In the genomic region with DNA sequence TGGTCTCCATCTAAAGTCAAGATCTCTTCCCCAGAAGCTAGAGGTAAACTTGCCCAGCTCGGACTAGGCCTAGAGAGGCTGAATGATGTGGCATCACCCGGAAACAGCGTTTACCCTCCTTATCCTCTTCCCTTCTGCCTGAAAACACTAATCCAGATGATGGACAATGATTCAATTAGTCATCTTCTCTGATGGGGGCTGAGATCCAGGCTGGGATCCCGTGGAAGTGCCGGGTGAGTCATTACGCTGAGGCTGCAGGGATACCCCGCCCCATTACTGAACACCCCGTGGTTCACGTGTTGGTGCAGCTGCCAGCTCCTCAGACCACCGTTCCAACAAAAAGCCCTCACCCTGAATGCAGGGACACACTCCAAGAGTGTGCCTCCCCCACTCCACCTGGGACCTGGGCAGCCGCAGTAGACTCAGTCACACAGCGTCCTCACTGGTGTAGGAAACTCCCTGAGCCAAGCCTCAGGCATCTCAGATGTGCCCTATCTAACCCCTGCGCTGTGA, we compare ENCODE assay signal across 8 cellular contexts. TPM values are rescaled to one million over a fixed set of nuclear protein-coding genes. Genes with fewer than 3 reads are reported as not detected.
A peak's percentile ranks its signal among the peaks of the same experiment; 100 is the strongest.
DNase-seq lines count a peak whose midpoint lies in the region; ATAC-seq and TF ChIP-seq lines count a peak whose summit lies in the region.

No MANE protein-coding gene starts in this region.

- no peaks in the 10 kb centered on the region for H3K79me2 ChIP-seq in Karpas-422 (ENCODE audit: low read length)

- H3K27me3 Mint-ChIP-seq in stimulated activated naive CD8-positive, alpha-beta T cell treated with anti-CD3 and anti-CD28 coated beads, Interleukin-15, amount 100 ng/mL, for 72 hours: no peaks in the 10 kb centered on the region

- no peak for TF ChIP-seq CTCF in astrocyte of the spinal cord (IDR thresholded peaks at IDR 0.05; ENCODE audit: low read depth, low read length)

- ATAC-seq in stimulated activated naive CD8-positive, alpha-beta T cell treated with anti-CD3 and anti-CD28 coated beads, Interleukin-15, amount 100 ng/mL, for 72 hours: no peak
- no peak for ATAC-seq in GM18861 (IDR thresholded peaks at IDR 0.05; ENCODE audit: unreplicated experiment)

- no peaks in the 10 kb centered on the region for H3K9me3 ChIP-seq in iPS-18a (ENCODE audit: control insufficient read depth, low read depth, low read length)
- H3K9me3 ChIP-seq in Karpas-422 (ENCODE audit: low read length): no peaks in the 10 kb centered on the region

- peak overlapping the region; percentile 76 to 77 for H3K4me3 Mint-ChIP-seq in stimulated activated naive CD8-positive, alpha-beta T cell treated with anti-CD3 and anti-CD28 coated beads, Interleukin-15, amount 100 ng/mL, for 72 hours

- peaks cover 68% of the 10 kb centered on the region for H3K4me1 Mint-ChIP-seq in stimulated activated naive CD8-positive, alpha-beta T cell treated with anti-CD3 and anti-CD28 coated beads, Interleukin-15, amount 100 ng/mL, for 72 hours

- H3K4me3 ChIP-seq in astrocyte of the spinal cord (ENCODE audit: low read depth, low read length) (peak overlapping the region; percentile 59), iPS-18a (ENCODE audit: low read length) (peak overlapping the region; percentile 38), Karpas-422 (ENCODE audit: low read length) (no peak overlapping the region)

- no peaks in the 10 kb centered on the region for H3K36me3 ChIP-seq in iPS-18a (ENCODE audit: control insufficient read depth, low read depth, low read length)
- H3K36me3 ChIP-seq in Karpas-422 (ENCODE audit: insufficient read depth, low read length): no peaks in the 10 kb centered on the region

- H3K9ac ChIP-seq in iPS-18a (ENCODE audit: low read length) (no peak overlapping the region), Karpas-422 (ENCODE audit: low read length) (no peak overlapping the region)

- no peak overlapping the region for H3K4me2 ChIP-seq in Karpas-422 (ENCODE audit: low read depth, low read length, poor library complexity, severe bottlenecking)

- peaks cover 6% of the 10 kb centered on the region for H3K27me3 ChIP-seq in iPS-18a (ENCODE audit: control insufficient read depth, insufficient read depth, low read length)
- no peaks in the 10 kb centered on the region for H3K27me3 ChIP-seq in Karpas-422 (ENCODE audit: low read length)

- no peaks in the 10 kb centered on the region for H4K20me1 ChIP-seq in Karpas-422 (ENCODE audit: insufficient read depth, low read depth, low read length)

- in situ Hi-C loops in astrocyte of the spinal cord (cut with HindIII; ENCODE audit: low sequenced_read_pairs): no loop called here

- H3K27ac Mint-ChIP-seq in stimulated activated naive CD8-positive, alpha-beta T cell treated with anti-CD3 and anti-CD28 coated beads, Interleukin-15, amount 100 ng/mL, for 72 hours: peak overlapping the region in 1 of 2 donors; percentile 10

- peak; percentile 85 for DNase-seq in DMS53 (lab: John Stamatoyannopoulos, UW)
- DNase-seq in NCI-H226: peak; percentile 91
- DNase-seq in astrocyte of the spinal cord (ENCODE audit: low read depth, low spot score): peak; percentile 87
- no peak for DNase-seq in stimulated activated naive CD8-positive, alpha-beta T cell treated with anti-CD3 and anti-CD28 coated beads, Interleukin-15, amount 100 ng/mL, for 72 hours
- DNase-seq in cerebellar nuclear complex (lab: John Stamatoyannopoulos, UW): no peak
- no peak for DNase-seq in Karpas-422

- no peak overlapping the region for H3K27ac ChIP-seq in iPS-18a (ENCODE audit: low read length)
- no peak overlapping the region for H3K27ac ChIP-seq in Karpas-422 (ENCODE audit: low read length)

- no peaks in the 10 kb centered on the region for H3K9me3 Mint-ChIP-seq in stimulated activated naive CD8-positive, alpha-beta T cell treated with anti-CD3 and anti-CD28 coated beads, Interleukin-15, amount 100 ng/mL, for 72 hours

- no peak overlapping the region for H2AFZ ChIP-seq in Karpas-422 (ENCODE audit: low read length)

- no peaks in the 10 kb centered on the region for H3K9me2 ChIP-seq in Karpas-422 (replicated peaks; ENCODE audit: insufficient read depth, low read length)

- H3K4me1 ChIP-seq in iPS-18a (ENCODE audit: control insufficient read depth, low read depth, low read length) (peaks cover 31% of the 10 kb centered on the region), Karpas-422 (ENCODE audit: low read length) (peaks cover 21% of the 10 kb centered on the region)

RNA-seq across cellular contexts. Expression of a gene that starts 2.0 kb away (rescaled TPM):
- 26.8 and 43.3 TPM in 2 replicates for total RNA-seq in Karpas-422 (2014; rRNA removed; shearing (Covaris generic); ENCODE audit: low replicate concordance)

RNA-seq across cellular contexts. Expression of a gene that starts 7.0 kb away (rescaled TPM):
- total RNA-seq in Karpas-422 (2014; rRNA removed; shearing (Covaris generic); ENCODE audit: low replicate concordance): not detected in 2 replicates

RNA-seq across cellular contexts. Expression of a gene that starts 11.9 kb away (rescaled TPM):
- total RNA-seq in Karpas-422 (2014; rRNA removed; shearing (Covaris generic); ENCODE audit: low replicate concordance): 1.2 TPM in 1 of 2 replicates, not detected in the other

RNA-seq across cellular contexts. Expression of a gene that starts 15.3 kb away (rescaled TPM):
- total RNA-seq in Karpas-422 (2014; rRNA removed; shearing (Covaris generic); ENCODE audit: low replicate concordance): not detected in 2 replicates

RNA-seq across cellular contexts. Expression of a gene that starts 31.9 kb away (rescaled TPM):
- not detected in 2 replicates for total RNA-seq in Karpas-422 (2014; rRNA removed; shearing (Covaris generic); ENCODE audit: low replicate concordance)

Comparison
In these comparisons a context has a peak if more than half of its experiments do, and no peak if none do; other contexts are left out.
1. DNase-seq: peak in DMS53 (single experiment), NCI-H226 (single experiment) and astrocyte of the spinal cord (single experiment); none in stimulated activated naive CD8-positive, alpha-beta T cell treated with anti-CD3 and anti-CD28 coated beads, Interleukin-15, amount 100 ng/mL, for 72 hours (0 of 2), cerebellar nuclear complex (0 of 2) and Karpas-422 (single experiment).